Comparison of ENCODE assay signal across 15 cellular contexts in genomic region chr1:62274496-62274895, GRCh38. TPM values are rescaled to one million over a fixed set of nuclear protein-coding genes. Genes with fewer than 3 reads are reported as not detected.
DNase-seq lines count a peak whose midpoint lies in the region; ATAC-seq and TF ChIP-seq lines count a peak whose summit lies in the region.
"Had no signal": no experiment of that assay in that cellular context is flagged by ENCODE, and none has a peak within 500 bp of the region (broad histone marks: within the 10 kb centered on the region; RNA-seq: fewer than 3 reads in every experiment).

No MANE protein-coding gene starts in this region.

- no peaks in the 10 kb centered on the region for H3K79me2 ChIP-seq in hepatocyte

- H4K20me1 ChIP-seq in hepatocyte (ENCODE audit: insufficient read depth, poor library complexity, severe bottlenecking) = no peaks in the 10 kb centered on the region

- POLR2A ChIA-PET in naive thymus-derived CD8-positive, alpha-beta T cell (lab: Charles Lee) = interaction anchor here (0.8 kb wide), 1 partner anchor 9 kb away, joined by 3 read pairs; no protein-coding TSS in a partner anchor

- H3K36me3 ChIP-seq in hepatocyte (replicated peaks; ENCODE audit: insufficient read depth, low read depth) = no peaks in the 10 kb centered on the region
- H3K36me3 ChIP-seq in aorta (ENCODE audit: control insufficient read depth in 1 of 2, insufficient read depth in 2 of 2, low read length in 1 of 2) = no peaks in the 10 kb centered on the region
- H3K36me3 ChIP-seq: HAP-1 had no signal

- TF ChIP-seq CTCF in hepatocyte (IDR thresholded peaks at IDR 0.05; ENCODE audit: poor library complexity) = no peak

- WGBS in hepatocyte (ENCODE audit: low lambda C conversion rate, missing lambda C conversion rate) = 79% methylated on average over 8 of the region's 8 CpGs
- whole genome bisulfite sequencing in aorta, 2 donors = 84 to 86% methylated on average over 8 of the region's 8 CpGs

- H3K4me1 ChIP-seq in hepatocyte (ENCODE audit: insufficient read depth) = peaks cover 23% of the 10 kb centered on the region
- no peaks in the 10 kb centered on the region for H3K4me1 ChIP-seq in aorta (ENCODE audit: control insufficient read depth in 1 of 2, insufficient read depth in 2 of 2, low read length in 2 of 2)
- H3K4me1 ChIP-seq: HAP-1 had no signal

- DNase-seq in hepatocyte (ENCODE audit: low spot score) (no peak), mesenteric fat pad (ENCODE audit: low spot score) (peak; percentile 81), aorta (no peak), DMS114 treated with DMSO at 0.1 percent for 48 hours (lab: John Stamatoyannopoulos, UW; ENCODE audit: unreplicated experiment) (no peak)
- no peak for DNase-seq in naive thymus-derived CD8-positive, alpha-beta T cell
- DNase-seq: C1 segment of cervical spinal cord; Calu3; CD4-positive, alpha-beta memory T cell; COR-L47; DMS153; DND-41; GOT3; HFFc6 had no signal

- H3K27ac Mint-ChIP-seq in naive thymus-derived CD8-positive, alpha-beta T cell = peak overlapping the region in 1 of 10 donors; percentile 56
- H3K27ac Mint-ChIP-seq: HFFc6 had no signal

- intact Hi-C loops in aorta (cut with DNase I) = no loop called here

- H3K4me3 ChIP-seq in hepatocyte (no peak overlapping the region), skin epidermis (no peak overlapping the region), aorta (ENCODE audit: low read length in 2 of 2) (no peak overlapping the region)
- H3K4me3 ChIP-seq: HAP-1 had no signal

- H3K4me1 Mint-ChIP-seq in naive thymus-derived CD8-positive, alpha-beta T cell = peaks cover 18 to 35% (median 31%) of the 10 kb centered on the region in 4 donors

- H3K4me2 ChIP-seq in hepatocyte = no peak overlapping the region

- peaks cover 0 to 14% (median 3%) of the 10 kb centered on the region in 9 donors for H3K9me3 Mint-ChIP-seq in naive thymus-derived CD8-positive, alpha-beta T cell

- ATAC-seq in aorta (ENCODE audit: low FRiP score) = peak; percentile 5
- no peak for ATAC-seq in naive thymus-derived CD8-positive, alpha-beta T cell

- H3K27me3 ChIP-seq in hepatocyte = no peaks in the 10 kb centered on the region
- no peaks in the 10 kb centered on the region for H3K27me3 ChIP-seq in aorta (ENCODE audit: control insufficient read depth in 1 of 2, insufficient read depth in 2 of 2, low read length in 1 of 2)

- H3K27me3 Mint-ChIP-seq in naive thymus-derived CD8-positive, alpha-beta T cell = peaks cover 0 to 2% (median 0%) of the 10 kb centered on the region in 5 donors

- no peak overlapping the region for H3K4me3 Mint-ChIP-seq in naive thymus-derived CD8-positive, alpha-beta T cell
- H3K4me3 Mint-ChIP-seq: CD4-positive, alpha-beta memory T cell; HFFc6 had no signal

- H3K36me3 Mint-ChIP-seq in naive thymus-derived CD8-positive, alpha-beta T cell = peaks cover 0 to 13% (median 4%) of the 10 kb centered on the region in 3 donors

- no peak overlapping the region for H2AFZ ChIP-seq in hepatocyte

- no peaks in the 10 kb centered on the region for H3K9me2 ChIP-seq in hepatocyte (replicated peaks; ENCODE audit: insufficient read depth)

- H3K9me3 ChIP-seq in hepatocyte (ENCODE audit: low read depth) (no peaks in the 10 kb centered on the region), aorta (ENCODE audit: control insufficient read depth, low read length) (peaks cover 4% of the 10 kb centered on the region)
- H3K9me3 ChIP-seq: HAP-1 had no signal

- H3K27ac ChIP-seq in hepatocyte (peak overlapping the region; percentile 31), skin epidermis (peak overlapping the region in 12 of 21 experiments; percentile 5 to 76 (median 41)), aorta (ENCODE audit: low read depth in 1 of 2, low read length in 2 of 2) (no peak overlapping the region)

RNA-seq across cellular contexts. Expression of gene KANK4, which starts 44.7 kb away (rescaled TPM):
- total RNA-seq in hepatocyte (5.5 and 6.0 TPM in 2 replicates), mesenteric fat pad (2.7 TPM), aorta (under 1 TPM; 0.42 to 0.66 TPM)
- polyA plus RNA-seq in hepatocyte (7.7 and 8.3 TPM in 2 replicates), aorta (under 1 TPM in 1 of 2 donors, not detected in 1; 0.13 TPM)
- total RNA-seq in naive thymus-derived CD8-positive, alpha-beta T cell = not detected
- not detected for polyA plus RNA-seq in naive thymus-derived CD8-positive, alpha-beta T cell
- total RNA-seq: Calu3; CD4-positive, alpha-beta memory T cell; HFFc6 had no signal
- polyA plus RNA-seq: CD4-positive, alpha-beta memory T cell had no signal

Comparison
In these comparisons a context has a peak if more than half of its experiments do, and no peak if none do; other contexts are left out.
1. H3K27ac ChIP-seq: peak in hepatocyte (single experiment) and skin epidermis (12 of 21); none in aorta (0 of 2).